In genomic region chr15:50315814-50316630, GRCh38 we compare ENCODE assay signal across 8 cellular contexts. TPM values are rescaled to one million over a fixed set of nuclear protein-coding genes. Genes with fewer than 3 reads are reported as not detected.
DNase-seq lines count a peak whose midpoint lies in the region; ATAC-seq, FAIRE-seq and TF ChIP-seq lines count a peak whose summit lies in the region.

No MANE protein-coding gene starts in this region.

- no peaks in the 10 kb centered on the region for H3K9me3 Mint-ChIP-seq in naive thymus-derived CD4-positive, alpha-beta T cell

- no peak for FAIRE-seq in D721Med (lab: Jason Lieb, UNC)

- peaks cover 0 to 7% (median 0%) of the 10 kb centered on the region in 5 donors for H3K36me3 Mint-ChIP-seq in naive thymus-derived CD4-positive, alpha-beta T cell

- peaks cover 29% of the 10 kb centered on the region; the same call in 1 of the 2 replicates for H3K79me2 ChIP-seq in OCI-LY7 (ENCODE audit: insufficient read depth, low read depth, low read length)

- TF ChIP-seq CTCF in D721Med (IDR thresholded peaks at IDR 0.05; ENCODE audit: insufficient read depth, missing control alignments) (peak; percentile 74), OCI-LY7 (conservative IDR thresholded peaks at IDR 0.05; ENCODE audit: low read length) (peak; percentile 91), colonic mucosa (IDR thresholded peaks at IDR 0.05) (peak; percentile 54)

- H3K36me3 ChIP-seq in OCI-LY7 (ENCODE audit: insufficient read depth, low read length) (no peaks in the 10 kb centered on the region), colonic mucosa (no peaks in the 10 kb centered on the region)
- H3K36me3 ChIP-seq in naive thymus-derived CD4-positive, alpha-beta T cell (ENCODE audit: control insufficient read depth in 2 of 3, insufficient read depth in 3 of 3, low read length in 3 of 3): no peaks in the 10 kb centered on the region

- CTCF ChIA-PET in OCI-LY7 (lab: Charles Lee; ENCODE audit: unreplicated experiment): interaction anchor here (0.6 kb wide), 1 partner anchor 67 kb away, joined by 3 read pairs; no protein-coding TSS in a partner anchor
- CTCF ChIA-PET in naive thymus-derived CD4-positive, alpha-beta T cell (lab: Charles Lee): interaction anchor here (0.5 to 1.4 kb wide), 8 partner anchors 13 to 1454 kb away, joined by 3 to 5 read pairs (median 3); no protein-coding TSS in a partner anchor

- H3K27me3 Mint-ChIP-seq in naive thymus-derived CD4-positive, alpha-beta T cell: no peaks in the 10 kb centered on the region

- no peak overlapping the region for H3K27ac Mint-ChIP-seq in naive thymus-derived CD4-positive, alpha-beta T cell

- H3K4me2 ChIP-seq in OCI-LY7 (ENCODE audit: low read length): no peak overlapping the region

- DNase-seq in D721Med (ENCODE audit: insufficient read length, low spot score): no peak
- peak; percentile 52 for DNase-seq in OCI-LY7 (ENCODE audit: low spot score)
- DNase-seq in colonic mucosa: no peak
- DNase-seq in naive thymus-derived CD4-positive, alpha-beta T cell: peak in 7 of 9 donors; percentile 8 to 47 (median 30)
- DNase-seq in activated gamma-delta T cell treated with Interleukin-2 at 50 U/mL for 16 hours: no peak
- DNase-seq in stimulated activated CD4-positive, alpha-beta T cell treated with anti-CD3 and anti-CD28 coated beads, Interleukin-4, amount 100 ng/mL, for 1 hour: no peak

- H2AFZ ChIP-seq in OCI-LY7 (ENCODE audit: low read length): no peak overlapping the region

- no peak overlapping the region for H3K9ac ChIP-seq in colonic mucosa (ENCODE audit: low read depth in 2 of 2, low read length in 2 of 2)

- POLR2A ChIA-PET in OCI-LY7 (lab: Charles Lee): interaction anchor here (0.8 to 1.1 kb wide), 4 partner anchors 14 to 589 kb away, joined by 3 to 4 read pairs (median 3); no protein-coding TSS in a partner anchor
- POLR2A ChIA-PET in naive thymus-derived CD4-positive, alpha-beta T cell (lab: Charles Lee): interaction anchor here (1.5 to 2.4 kb wide), 2 partner anchors 33 to 38 kb away, joined by 4 to 14 read pairs; no protein-coding TSS in a partner anchor

- H3K4me3 Mint-ChIP-seq in naive thymus-derived CD4-positive, alpha-beta T cell: no peak overlapping the region

- H3K4me3 ChIP-seq in OCI-LY7 (ENCODE audit: low read depth, low read length, poor library complexity, severe bottlenecking) (no peak overlapping the region), colonic mucosa (no peak overlapping the region)
- no peak overlapping the region for H3K4me3 ChIP-seq in naive thymus-derived CD4-positive, alpha-beta T cell (ENCODE audit: low read length)

- no TSS peak for BruUV-seq in OCI-LY7 (replicated peaks; lab: Mats Ljungman, UMichigan)

- H3K4me1 ChIP-seq in OCI-LY7 (ENCODE audit: insufficient read depth, low read length, poor library complexity, severe bottlenecking): no peaks in the 10 kb centered on the region
- H3K4me1 ChIP-seq in colonic mucosa: no peaks in the 10 kb centered on the region
- peaks cover 0 to 6% of the 10 kb centered on the region in 2 donors for H3K4me1 ChIP-seq in naive thymus-derived CD4-positive, alpha-beta T cell (ENCODE audit: control insufficient read depth in 2 of 2, insufficient read depth in 2 of 2, low read length in 2 of 2)

- no peaks in the 10 kb centered on the region for H3K9me2 ChIP-seq in OCI-LY7 (ENCODE audit: insufficient read depth, low read length)

- H4K20me1 ChIP-seq in OCI-LY7 (ENCODE audit: insufficient read depth, low read length): no peaks in the 10 kb centered on the region

- no peaks in the 10 kb centered on the region for H3K27me3 ChIP-seq in colonic mucosa
- H3K27me3 ChIP-seq in naive thymus-derived CD4-positive, alpha-beta T cell (ENCODE audit: control insufficient read depth in 2 of 2, insufficient read depth in 2 of 2, low read length in 2 of 2): no peaks in the 10 kb centered on the region

- H3K27ac ChIP-seq in OCI-LY7 (ENCODE audit: low read depth, low read length, poor library complexity, severe bottlenecking) (no peak overlapping the region), colonic mucosa (no peak overlapping the region)
- no peak overlapping the region for H3K27ac ChIP-seq in naive thymus-derived CD4-positive, alpha-beta T cell (ENCODE audit: low read depth, low read length)

- peaks cover 12 to 34% (median 21%) of the 10 kb centered on the region in 7 donors for H3K4me1 Mint-ChIP-seq in naive thymus-derived CD4-positive, alpha-beta T cell

- H3K9me3 ChIP-seq in OCI-LY7 (ENCODE audit: low read length): no peaks in the 10 kb centered on the region
- H3K9me3 ChIP-seq in colonic mucosa: no peaks in the 10 kb centered on the region
- H3K9me3 ChIP-seq in naive thymus-derived CD4-positive, alpha-beta T cell (ENCODE audit: control insufficient read depth in 2 of 3, low read length in 3 of 3): no peaks in the 10 kb centered on the region

- peak; percentile 47 for ATAC-seq in HG02870 (IDR thresholded peaks at IDR 0.05; ENCODE audit: unreplicated experiment)
- ATAC-seq in naive thymus-derived CD4-positive, alpha-beta T cell: peak; percentile 66
- ATAC-seq in GM21619 (IDR thresholded peaks at IDR 0.05; ENCODE audit: unreplicated experiment): no peak

- intact Hi-C loops in OCI-LY7 (cut with micrococcal nuclease; ENCODE audit: unreplicated experiment) (no loop called here), colonic mucosa (cut with DNase I) (loop anchor here (10.0 kb wide), 2 partner anchors 131 to 171 kb away; partner anchors contain the start of gene SLC27A2)
- intact Hi-C loops in naive thymus-derived CD4-positive, alpha-beta T cell (cut with micrococcal nuclease): loop anchor here (1.0 to 10.0 kb wide), 8 partner anchors 69 to 1081 kb away; partner anchors contain the start of genes SLC27A2 (in 2 of the 2), AP4E1 (in 1 of the 2), DTWD1 (in 1 of the 2) and FAM227B (in 1 of the 2)

RNA-seq across cellular contexts. Expression of gene GABPB1, which starts 39.0 kb away (rescaled TPM):
- 53.3 and 55.8 TPM in 2 replicates for total RNA-seq in OCI-LY7 (2014; rRNA removed; shearing (Covaris generic))
- 32.6 and 34.3 TPM in 2 replicates for total RNA-seq in OCI-LY7 (2022)
- total RNA-seq in colonic mucosa: 10 to 100 TPM; 13.6 to 15.7 TPM
- total RNA-seq in naive thymus-derived CD4-positive, alpha-beta T cell: 10 to 100 TPM; 14.7 to 42.7 (median 16.8) TPM
- polyA plus RNA-seq in naive thymus-derived CD4-positive, alpha-beta T cell: 10 to 100 TPM; 21.6 to 29.6 TPM

RNA-seq across cellular contexts. Expression of gene HDC, which starts 50.5 kb away (rescaled TPM):
- not detected in 2 replicates for total RNA-seq in OCI-LY7 (2014; rRNA removed; shearing (Covaris generic))
- total RNA-seq in OCI-LY7 (2022): not detected in 2 replicates
- total RNA-seq in colonic mucosa: 1 to 10 TPM; 2.0 to 4.1 TPM
- 10 to 100 TPM in 2 of 5 experiments, under 1 TPM in 1, not detected in 2; 0.19 to 81.2 (median 35.1) TPM for total RNA-seq in naive thymus-derived CD4-positive, alpha-beta T cell
- not detected for polyA plus RNA-seq in naive thymus-derived CD4-positive, alpha-beta T cell

Comparison
In these comparisons a context has a peak if more than half of its experiments do, and no peak if none do; other contexts are left out.
1. DNase-seq: peak in OCI-LY7 (single experiment) and naive thymus-derived CD4-positive, alpha-beta T cell (7 of 9); none in D721Med (single experiment), colonic mucosa (single experiment), activated gamma-delta T cell treated with Interleukin-2 at 50 U/mL for 16 hours (single experiment) and stimulated activated CD4-positive, alpha-beta T cell treated with anti-CD3 and anti-CD28 coated beads, Interleukin-4, amount 100 ng/mL, for 1 hour (single experiment).
2. Peak in every context shown above with its lines, with median percentiles within 50 percentile points of each other: CTCF ChIP-seq.